Comparison of ENCODE assay signal across 14 cellular contexts in genomic region chrX:46200423-46200822, GRCh38.
DNase-seq lines count a peak whose midpoint lies in the region; FAIRE-seq and TF ChIP-seq lines count a peak whose summit lies in the region.
"Had no signal": no experiment of that assay in that cellular context is flagged by ENCODE, and none has a peak within 500 bp of the region (broad histone marks: within the 10 kb centered on the region; RNA-seq: fewer than 3 reads in every experiment).

No MANE protein-coding gene starts in this region.

- no peaks in the 10 kb centered on the region for H3K9me1 ChIP-seq in keratinocyte (ENCODE audit: control insufficient read depth, extremely low read depth, insufficient read depth, low read length)

- no peak overlapping the region; the same call in 1 of the 2 replicates for H3K9ac ChIP-seq in SK-N-SH
- H3K9ac ChIP-seq in keratinocyte (ENCODE audit: control insufficient read depth, extremely low read depth, insufficient read depth, low read length) = peak overlapping the region; percentile 69
- H3K9ac ChIP-seq: BLaER1 had no signal

- H3K9me2 ChIP-seq in SK-N-SH = no peaks in the 10 kb centered on the region

- H3K79me2 ChIP-seq in SK-N-SH (ENCODE audit: insufficient read depth) (no peaks in the 10 kb centered on the region), keratinocyte (ENCODE audit: control insufficient read depth, insufficient read depth, low read length) (peaks cover 44% of the 10 kb centered on the region)

- no peak for TF ChIP-seq RAD21 in SK-N-SH (IDR thresholded peaks at IDR 0.05; ENCODE audit: low read length)

- WGBS in SK-N-SH (ENCODE audit: low lambda C conversion rate) = 7% methylated on average over 1 of the region's 1 CpG

- peak overlapping the region in 1 of 2 experiments; percentile 32; a peak in 1 of 4 replicates for H3K4me3 ChIP-seq in SK-N-SH (ENCODE audit: low read depth in 2 of 2, low read length in 1 of 2)
- peak overlapping the region; percentile 44 for H3K4me3 ChIP-seq in epithelial cell of esophagus (ENCODE audit: low read length)
- H3K4me3 ChIP-seq in keratinocyte (ENCODE audit: control insufficient read depth in 2 of 3, extremely low read depth in 1 of 3, insufficient read depth in 2 of 3, low read depth in 1 of 3, low read length in 3 of 3) = peak overlapping the region; percentile 22 to 67 (median 38)
- H3K4me3 ChIP-seq: BLaER1, GM12878 had no signal

- DNase-seq in SK-N-SH = no peak
- no peak for DNase-seq in epithelial cell of esophagus (ENCODE audit: low read depth)
- no peak for DNase-seq in keratinocyte (ENCODE audit: low read depth, low spot score)
- no peak for DNase-seq in ecto neural progenitor cell (ENCODE audit: low spot score)
- no peak for DNase-seq in CD1c-positive myeloid dendritic cell (ENCODE audit: extremely low spot score)
- DNase-seq in Ammon's horn (ENCODE audit: low spot score) = no peak
- DNase-seq: CD4-positive, CD25-positive, alpha-beta regulatory T cell; DMS 273 treated with DMSO at 0.1 percent for 48 hours; GOT3; H9; HFFc6 had no signal

- H2AFZ ChIP-seq in SK-N-SH (ENCODE audit: low read depth) (no peak overlapping the region), keratinocyte (ENCODE audit: control insufficient read depth, low read length) (no peak overlapping the region)

- H3K36me3 ChIP-seq in SK-N-SH (replicated peaks in 1 of 2; ENCODE audit: control insufficient read depth in 1 of 2, insufficient read depth in 2 of 2, low read length in 1 of 2) = no peaks in the 10 kb centered on the region
- H3K36me3 ChIP-seq in keratinocyte (ENCODE audit: control insufficient read depth in 2 of 2, extremely low read depth in 1 of 2, insufficient read depth in 2 of 2, low read length in 2 of 2) = no peaks in the 10 kb centered on the region
- H3K36me3 ChIP-seq: BLaER1 had no signal

- H3K27me3 ChIP-seq in SK-N-SH (ENCODE audit: insufficient read depth) (no peaks in the 10 kb centered on the region; the same call in 1 of the 2 replicates), keratinocyte (ENCODE audit: control insufficient read depth, extremely low read depth, insufficient read depth, low read length) (no peaks in the 10 kb centered on the region)
- H3K27me3 ChIP-seq: BLaER1 had no signal

- TF ChIP-seq CTCF in SK-N-SH (IDR thresholded peaks at IDR 0.05) (no peak), epithelial cell of esophagus (IDR thresholded peaks at IDR 0.05; ENCODE audit: insufficient read depth, low read depth, low read length, missing control alignments) (no peak), keratinocyte (optimal IDR thresholded peaks at IDR 0.05 in 1 of 3, IDR thresholded peaks at IDR 0.05 in 1 of 3, conservative IDR thresholded peaks at IDR 0.05 in 1 of 3; ENCODE audit: extremely low read depth in 1 of 3, insufficient read depth in 2 of 3, low read length in 3 of 3) (no peak)

- dilution Hi-C loops in keratinocyte (cut with MboI; ENCODE audit: extremely low pct_ligation_motif_present, low sequenced_read_pairs) = no loop called here

- TF ChIP-seq EP300 in SK-N-SH (IDR thresholded peaks at IDR 0.05; ENCODE audit: borderline replicate concordance in 1 of 2, low read depth in 1 of 2, low read length in 1 of 2) = peak; percentile 47 to 78; a peak in 2 of 4 replicates

- H3K9me3 ChIP-seq in SK-N-SH (no peaks in the 10 kb centered on the region), keratinocyte (ENCODE audit: control insufficient read depth, low read depth, low read length) (no peaks in the 10 kb centered on the region)

- H3K4me1 ChIP-seq in SK-N-SH (ENCODE audit: control insufficient read depth in 1 of 2, insufficient read depth in 2 of 2, low read depth in 1 of 2, low read length in 1 of 2) (no peaks in the 10 kb centered on the region), keratinocyte (ENCODE audit: control insufficient read depth, extremely low read depth, insufficient read depth, low read length) (peaks cover 3% of the 10 kb centered on the region)
- H3K4me1 ChIP-seq: BLaER1 had no signal

- CTCF ChIA-PET in SK-N-SH (lab: Yijun Ruan, JAX) = no interaction called here

- H3K27ac ChIP-seq in SK-N-SH (ENCODE audit: low read depth in 2 of 2, low read length in 1 of 2) (peak overlapping the region; percentile 69 to 80; a peak in 2 of 4 replicates), keratinocyte (ENCODE audit: control insufficient read depth, insufficient read depth, low read length) (peak overlapping the region; percentile 42)
- H3K27ac ChIP-seq: BLaER1, HL-60 had no signal

- H4K20me1 ChIP-seq in SK-N-SH (ENCODE audit: insufficient read depth) = no peaks in the 10 kb centered on the region
- H4K20me1 ChIP-seq in keratinocyte (ENCODE audit: control insufficient read depth, extremely low read depth, insufficient read depth, low read length) = no peaks in the 10 kb centered on the region
- H4K20me1 ChIP-seq: BLaER1 had no signal

- peaks cover 14% of the 10 kb centered on the region for H3F3A ChIP-seq in SK-N-SH (replicated peaks; ENCODE audit: insufficient read depth)

- no peak for FAIRE-seq in keratinocyte (lab: Jason Lieb, UNC)
- FAIRE-seq: GM12878 had no signal

- POLR2A ChIA-PET in SK-N-SH (lab: Yijun Ruan, JAX) = interaction anchor here (0.7 kb wide), 1 partner anchor 144 kb away, joined by 3 read pairs; no protein-coding TSS in a partner anchor

- H3K4me2 ChIP-seq in SK-N-SH (peak overlapping the region; percentile 2; the same call in 1 of the 2 replicates), keratinocyte (ENCODE audit: control insufficient read depth, extremely low read depth, insufficient read depth, low read depth, low read length) (peak overlapping the region; percentile 12)
- H3K4me2 ChIP-seq: BLaER1 had no signal

TF ChIP-seq in SK-N-SH, 30 proteins besides CTCF, POLR2A, EP300 and RAD21 (continues in another document):
- TF ChIP-seq FOXJ3 (CRISPR knock-in tag; IDR thresholded peaks at IDR 0.05) (no peak), USF1 (IDR thresholded peaks at IDR 0.05; ENCODE audit: borderline replicate concordance, low read depth) (no peak), MEF2A (IDR thresholded peaks at IDR 0.05; ENCODE audit: borderline replicate concordance, low read depth) (peak; percentile 91), ELF1 (IDR thresholded peaks at IDR 0.05) (no peak), NRF1 (IDR thresholded peaks at IDR 0.05; ENCODE audit: low read depth, low read length) (no peak), TAF1 (IDR thresholded peaks at IDR 0.05; ENCODE audit: borderline replicate concordance, low read depth, low read length) (no peak), MAX (IDR thresholded peaks at IDR 0.05; ENCODE audit: low read depth) (no peak), SIN3A (IDR thresholded peaks at IDR 0.05; ENCODE audit: borderline replicate concordance, low read depth, low read length) (no peak), REST (IDR thresholded peaks at IDR 0.05; ENCODE audit: low read depth, low read length) (no peak), PBX3 (IDR thresholded peaks at IDR 0.05) (peak; percentile 53), USF2 (IDR thresholded peaks at IDR 0.05; ENCODE audit: borderline replicate concordance, low read depth, low read length) (no peak)
